Comparison of ENCODE assay signal across 20 cellular contexts in the genomic region with DNA sequence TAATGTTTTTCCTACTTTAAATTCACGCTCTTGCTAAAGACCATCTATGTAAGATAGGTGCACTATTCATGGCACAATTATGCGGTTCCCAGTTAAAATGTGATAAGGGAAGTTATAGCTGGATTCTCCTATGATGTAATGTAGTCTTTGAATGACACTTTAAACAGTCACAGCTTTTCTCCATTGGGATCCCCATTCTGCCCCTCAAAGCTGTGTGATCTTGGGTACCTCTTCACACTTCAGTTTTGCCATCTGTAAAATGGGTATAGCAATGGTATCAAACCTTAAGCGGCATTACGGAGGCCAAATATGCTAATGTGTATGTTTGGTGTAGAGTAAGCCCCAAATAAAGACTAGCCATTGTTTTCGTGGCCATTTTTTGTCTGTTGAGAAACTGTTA.
DNase-seq lines count a peak whose midpoint lies in the region; ATAC-seq, FAIRE-seq and TF ChIP-seq lines count a peak whose summit lies in the region.
"Had no signal": no experiment of that assay in that cellular context is flagged by ENCODE, and none has a peak within 500 bp of the region (broad histone marks: within the 10 kb centered on the region; RNA-seq: fewer than 3 reads in every experiment).

No MANE protein-coding gene starts in this region.

- peaks cover 47% of the 10 kb centered on the region for H3F3A ChIP-seq in MM.1S (ENCODE audit: insufficient read depth, low read length)

- H3K36me3 ChIP-seq in MM.1S (replicated peaks; ENCODE audit: insufficient read depth, low read length) (no peaks in the 10 kb centered on the region), K562 (ENCODE audit: control insufficient read depth, insufficient read depth, low read length) (no peaks in the 10 kb centered on the region), subcutaneous abdominal adipose tissue (ENCODE audit: control insufficient read depth in 5 of 5, insufficient read depth in 5 of 5, low read length in 5 of 5) (no peaks in the 10 kb centered on the region)

- H3K79me2 ChIP-seq in MM.1S (ENCODE audit: low read length) (peaks cover 33% of the 10 kb centered on the region), K562 (ENCODE audit: control insufficient read depth, insufficient read depth, low read length) (no peaks in the 10 kb centered on the region)

- no peak for DNase-seq in activated naive CD4-positive, alpha-beta T cell treated with anti-CD3 and anti-CD28 coated beads, Interleukin-2, amount 50 U/mL, for 72 hours (ENCODE audit: low spot score in 2 of 2)
- DNase-seq in MM.1S: no peak
- no peak for DNase-seq in K562 (ENCODE audit: extremely low read depth in 1 of 4, low spot score in 3 of 4)
- no peak for DNase-seq in G401 (ENCODE audit: low spot score)
- DNase-seq in iPS-NIHi11 (ENCODE audit: low spot score): no peak
- DNase-seq: activated CD8-positive, alpha-beta memory T cell treated with anti-CD3 and anti-CD28 coated beads, Interleukin-2, amount 10 ng/mL, durations not matched to agents 7 days and 5 days; activated naive CD4-positive, alpha-beta T cell; H9; left cardiac atrium; mucosa of descending colon; NCI-H1092 treated with DMSO at 0.1 percent for 48 hours; nucleus accumbens; stimulated activated naive CD8-positive, alpha-beta T cell treated with anti-CD3 and anti-CD28 coated beads, Interleukin-15, Interleukin-2, amounts not matched to agents 100 U/mL and 50 U/mL, for 24 hours had no signal

- in situ Hi-C loops in K562 (cut with MboI): no loop called here
- in situ Hi-C loops in G401 (cut with HindIII; ENCODE audit: low sequenced_read_pairs): loop anchor here (5.0 kb wide), 1 partner anchor 94 kb away; no protein-coding TSS in a partner anchor

- no TSS peak for BruUV-seq in K562 (replicated peaks; lab: Mats Ljungman, UMichigan)

- H3K4me2 ChIP-seq in MM.1S (ENCODE audit: low read depth, low read length) (peak overlapping the region; percentile 93), K562 (ENCODE audit: insufficient read depth, low read length) (no peak overlapping the region)

- H3K9me3 ChIP-seq in MM.1S (replicated peaks; ENCODE audit: insufficient read depth, low read length) (no peaks in the 10 kb centered on the region), K562 (replicated peaks; ENCODE audit: control insufficient read depth, insufficient read depth, low read depth, low read length) (no peaks in the 10 kb centered on the region), subcutaneous abdominal adipose tissue (ENCODE audit: control insufficient read depth in 5 of 5, low read length in 5 of 5) (no peaks in the 10 kb centered on the region)
- H3K9me3 ChIP-seq: Caco-2, mucosa of descending colon had no signal

- no peak for FAIRE-seq in K562 (lab: Jason Lieb, UNC)
- FAIRE-seq: colon, endometrium had no signal

- ATAC-seq in activated naive CD4-positive, alpha-beta T cell treated with anti-CD3 and anti-CD28 coated beads, Interleukin-2, amount 50 U/mL, for 72 hours: no peak
- ATAC-seq in K562 (no peak), HG02840 (IDR thresholded peaks at IDR 0.05; ENCODE audit: low FRiP score, unreplicated experiment) (no peak)
- ATAC-seq: activated CD8-positive, alpha-beta memory T cell treated with anti-CD3 and anti-CD28 coated beads, Interleukin-2, amount 10 ng/mL, durations not matched to agents 7 days and 5 days; left cardiac atrium; mucosa of descending colon; stimulated activated naive CD8-positive, alpha-beta T cell treated with anti-CD3 and anti-CD28 coated beads, Interleukin-15, Interleukin-2, amounts not matched to agents 100 U/mL and 50 U/mL, for 24 hours had no signal

- H3K36me3 Mint-ChIP-seq in activated naive CD4-positive, alpha-beta T cell treated with anti-CD3 and anti-CD28 coated beads, Interleukin-2, amount 50 U/mL, for 24 hours: no peaks in the 10 kb centered on the region
- peaks cover 0 to 6% of the 10 kb centered on the region in 2 donors for H3K36me3 Mint-ChIP-seq in activated naive CD4-positive, alpha-beta T cell treated with anti-CD3 and anti-CD28 coated beads, Interleukin-2, amount 50 U/mL, for 72 hours
- H3K36me3 Mint-ChIP-seq: activated CD8-positive, alpha-beta memory T cell treated with anti-CD3 and anti-CD28 coated beads, Interleukin-2, amount 10 ng/mL, durations not matched to agents 7 days and 5 days had no signal

- H3K9me3 Mint-ChIP-seq in activated naive CD4-positive, alpha-beta T cell treated with anti-CD3 and anti-CD28 coated beads, Interleukin-2, amount 50 U/mL, for 24 hours: no peaks in the 10 kb centered on the region
- H3K9me3 Mint-ChIP-seq in activated naive CD4-positive, alpha-beta T cell treated with anti-CD3 and anti-CD28 coated beads, Interleukin-2, amount 50 U/mL, for 72 hours: no peaks in the 10 kb centered on the region
- H3K9me3 Mint-ChIP-seq: H9 had no signal

- H3K4me1 Mint-ChIP-seq in activated naive CD4-positive, alpha-beta T cell treated with anti-CD3 and anti-CD28 coated beads, Interleukin-2, amount 50 U/mL, for 24 hours: peaks cover 75% of the 10 kb centered on the region

- H2AFZ ChIP-seq in MM.1S (ENCODE audit: low read length) (no peak overlapping the region), K562 (ENCODE audit: low read depth, low read length) (no peak overlapping the region)

- no peaks in the 10 kb centered on the region for H3K27me3 Mint-ChIP-seq in activated naive CD4-positive, alpha-beta T cell treated with anti-CD3 and anti-CD28 coated beads, Interleukin-2, amount 50 U/mL, for 24 hours
- H3K27me3 Mint-ChIP-seq: activated CD8-positive, alpha-beta memory T cell treated with anti-CD3 and anti-CD28 coated beads, Interleukin-2, amount 10 ng/mL, durations not matched to agents 7 days and 5 days had no signal

- no peaks in the 10 kb centered on the region for H3K9me2 ChIP-seq in MM.1S (replicated peaks; ENCODE audit: insufficient read depth, low read length)

- TF ChIP-seq CTCF in MM.1S (IDR thresholded peaks at IDR 0.05; ENCODE audit: low read length) (no peak), K562 (IDR thresholded peaks at IDR 0.05 in 2 of 3, conservative IDR thresholded peaks at IDR 0.05 in 1 of 3; ENCODE audit: insufficient read depth in 2 of 3, low read depth in 1 of 3, low read length in 3 of 3) (no peak)

- no peak overlapping the region for H3K4me3 Mint-ChIP-seq in activated naive CD4-positive, alpha-beta T cell treated with anti-CD3 and anti-CD28 coated beads, Interleukin-2, amount 50 U/mL, for 24 hours
- H3K4me3 Mint-ChIP-seq: activated CD8-positive, alpha-beta memory T cell treated with anti-CD3 and anti-CD28 coated beads, Interleukin-2, amount 10 ng/mL, durations not matched to agents 7 days and 5 days had no signal

- intact Hi-C loops in K562 (cut with micrococcal nuclease): loop anchor here (5.0 kb wide), 1 partner anchor 51 kb away; no protein-coding TSS in a partner anchor

- WGBS in K562 (ENCODE audit: insufficient coverage, low coverage, missing lambda C conversion rate): 72% methylated on average over 5 of the region's 5 CpGs

- CTCF ChIA-PET in K562 (lab: Yijun Ruan, JAX; ENCODE audit: low intra/inter-chr PET ratio): no interaction called here

- H3K9me1 ChIP-seq in K562 (ENCODE audit: control insufficient read depth, insufficient read depth, low read length): no peaks in the 10 kb centered on the region

- POLR2A ChIA-PET in K562 (lab: Yijun Ruan, JAX): interaction anchor here (1.0 to 1.3 kb wide), 2 partner anchors 21 to 35 kb away, joined by 4 to 5 read pairs; no protein-coding TSS in a partner anchor

- H3K27ac ChIP-seq in MM.1S (ENCODE audit: low read length) (peak overlapping the region; percentile 98; the same call in 1 of the 2 replicates), K562 (ENCODE audit: extremely low read depth, low read depth, low read length) (no peak overlapping the region), subcutaneous abdominal adipose tissue (ENCODE audit: low read depth, low read length) (peak overlapping the region; percentile 62)
- H3K27ac ChIP-seq: HL-60 had no signal

- H3K9ac ChIP-seq in MM.1S (ENCODE audit: low read length): peak overlapping the region; percentile 51; the same call in 1 of the 2 replicates
- H3K9ac ChIP-seq in K562 (ENCODE audit: insufficient read depth in 1 of 2, low read depth in 2 of 2, low read length in 2 of 2): no peak overlapping the region
- H3K9ac ChIP-seq in subcutaneous abdominal adipose tissue (ENCODE audit: low read length in 5 of 5): no peak overlapping the region

- no peak for TF ChIP-seq RAD21 in K562 (CRISPR knock-in tag; conservative IDR thresholded peaks at IDR 0.05 in 1 of 2, IDR thresholded peaks at IDR 0.05 in 1 of 2)

- H3K27ac Mint-ChIP-seq in activated naive CD4-positive, alpha-beta T cell treated with anti-CD3 and anti-CD28 coated beads, Interleukin-2, amount 50 U/mL, for 24 hours: peak overlapping the region; percentile 27
- no peak overlapping the region for H3K27ac Mint-ChIP-seq in activated naive CD4-positive, alpha-beta T cell treated with anti-CD3 and anti-CD28 coated beads, Interleukin-2, amount 50 U/mL, for 72 hours
- H3K27ac Mint-ChIP-seq: activated CD8-positive, alpha-beta memory T cell treated with anti-CD3 and anti-CD28 coated beads, Interleukin-2, amount 10 ng/mL, durations not matched to agents 7 days and 5 days had no signal

- H3K27me3 ChIP-seq in MM.1S (replicated peaks; ENCODE audit: insufficient read depth, low read length) (no peaks in the 10 kb centered on the region), K562 (ENCODE audit: control insufficient read depth in 2 of 2, insufficient read depth in 2 of 2, low read length in 2 of 2) (no peaks in the 10 kb centered on the region), subcutaneous abdominal adipose tissue (ENCODE audit: control insufficient read depth in 5 of 5, insufficient read depth in 4 of 5, low read length in 5 of 5) (no peaks in the 10 kb centered on the region)

- H3K4me1 ChIP-seq in MM.1S (ENCODE audit: low read length) (peaks cover 36% of the 10 kb centered on the region), K562 (replicated peaks in 1 of 2; ENCODE audit: control insufficient read depth in 2 of 2, insufficient read depth in 2 of 2, low read length in 2 of 2) (peaks cover 7 to 19% of the 10 kb centered on the region in 2 experiments), subcutaneous abdominal adipose tissue (ENCODE audit: control insufficient read depth in 5 of 5, insufficient read depth in 5 of 5, low read length in 5 of 5) (peaks cover 0 to 49% (median 28%) of the 10 kb centered on the region in 5 donors)

- H3K4me3 ChIP-seq in MM.1S (ENCODE audit: low read length) (peak overlapping the region; percentile 17; the same call in 1 of the 2 replicates), K562 (no peak overlapping the region), subcutaneous abdominal adipose tissue (ENCODE audit: low read depth in 1 of 5, low read length in 5 of 5) (no peak overlapping the region)
- H3K4me3 ChIP-seq: mucosa of descending colon had no signal

- H4K20me1 ChIP-seq in MM.1S (ENCODE audit: insufficient read depth, low read length) (no peaks in the 10 kb centered on the region), K562 (replicated peaks; ENCODE audit: control insufficient read depth, insufficient read depth, low read length) (no peaks in the 10 kb centered on the region)

- TF ChIP-seq EP300 in K562 (IDR thresholded peaks at IDR 0.05; ENCODE audit: low read length): no peak

- no peak for TF ChIP-seq POLR2A in K562 (conservative IDR thresholded peaks at IDR 0.05)
